9 cellular contexts compared by ENCODE assay signal in genomic region chr12:81077329-81077685, GRCh38. TPM values are rescaled to one million over a fixed set of nuclear protein-coding genes. Genes with fewer than 3 reads are reported as not detected.
DNase-seq lines count a peak whose midpoint lies in the region; ATAC-seq and TF ChIP-seq lines count a peak whose summit lies in the region.
"Had no signal": no experiment of that assay in that cellular context is flagged by ENCODE, and none has a peak within 500 bp of the region (broad histone marks: within the 10 kb centered on the region; RNA-seq: fewer than 3 reads in every experiment).

No MANE protein-coding gene starts in this region.

- H3K36me3 Mint-ChIP-seq in naive thymus-derived CD4-positive, alpha-beta T cell, result no peaks in the 10 kb centered on the region

- CTCF ChIA-PET in AG04450 (lab: Charles Lee), result no interaction called here
- CTCF ChIA-PET in naive thymus-derived CD4-positive, alpha-beta T cell (lab: Charles Lee), result no interaction called here

- no peak overlapping the region for H3K27ac ChIP-seq in AG04450 (ENCODE audit: low read depth, low read length)
- H3K27ac ChIP-seq in neural cell (ENCODE audit: low read length), result no peak overlapping the region
- no peak overlapping the region for H3K27ac ChIP-seq in naive thymus-derived CD4-positive, alpha-beta T cell (ENCODE audit: low read depth, low read length)

- peak overlapping the region; percentile 58 for H3K4me3 ChIP-seq in AG04450 (ENCODE audit: low read depth, low read length)
- peak overlapping the region; percentile 31 for H3K4me3 ChIP-seq in neural cell (ENCODE audit: low read length)
- no peak overlapping the region for H3K4me3 ChIP-seq in naive thymus-derived CD4-positive, alpha-beta T cell (ENCODE audit: low read length)

- H3K27me3 ChIP-seq in AG04450 (ENCODE audit: control insufficient read depth, insufficient read depth, low read length) (peaks cover 3% of the 10 kb centered on the region), neural cell (ENCODE audit: insufficient read depth, low read depth, low read length) (peaks cover 20% of the 10 kb centered on the region)
- peaks cover 0 to 6% of the 10 kb centered on the region in 2 donors for H3K27me3 ChIP-seq in naive thymus-derived CD4-positive, alpha-beta T cell (ENCODE audit: control insufficient read depth in 2 of 2, insufficient read depth in 2 of 2, low read length in 2 of 2)

- no peak for TF ChIP-seq EP300 in neural cell (conservative IDR thresholded peaks at IDR 0.05; ENCODE audit: poor library complexity, severe bottlenecking)

- DNase-seq in AG04450 (ENCODE audit: low read depth, low spot score) (no peak), OCI-M1 (lab: John Stamatoyannopoulos, UW) (peak; percentile 56), Right ventricle myocardium inferior (ENCODE audit: missing footprints) (peak; percentile 71), DMS 273 treated with DMSO at 0.1 percent for 48 hours (lab: John Stamatoyannopoulos, UW) (no peak), NOMO-1 treated with dmso at 0.1 percent for 144 hours (lab: John Stamatoyannopoulos, UW; ENCODE audit: unreplicated experiment) (no peak), SIG-M5 (lab: John Stamatoyannopoulos, UW) (no peak)
- DNase-seq in naive thymus-derived CD4-positive, alpha-beta T cell, result no peak
- DNase-seq: activated CD4-positive, alpha-beta T cell treated with anti-CD3 and anti-CD28 coated beads for 4 hours had no signal

- TF ChIP-seq CTCF in AG04450 (IDR thresholded peaks at IDR 0.05; ENCODE audit: low read depth, low read length) (no peak), neural cell (IDR thresholded peaks at IDR 0.05; ENCODE audit: poor library complexity, severe bottlenecking) (no peak)

- no peak overlapping the region for H3K9ac ChIP-seq in neural cell (ENCODE audit: low read length)

- no peaks in the 10 kb centered on the region for H3K9me3 ChIP-seq in AG04450 (ENCODE audit: control insufficient read depth, insufficient read depth, low read length)
- no peaks in the 10 kb centered on the region for H3K9me3 ChIP-seq in neural cell (ENCODE audit: low read length)
- H3K9me3 ChIP-seq in naive thymus-derived CD4-positive, alpha-beta T cell (ENCODE audit: control insufficient read depth in 2 of 3, low read length in 3 of 3), result peaks cover 0 to 5% (median 0%) of the 10 kb centered on the region in 3 experiments

- H3K9me3 Mint-ChIP-seq in naive thymus-derived CD4-positive, alpha-beta T cell, result peaks cover 0 to 24% (median 6%) of the 10 kb centered on the region in 11 donors

- no peak overlapping the region for H3K4me3 Mint-ChIP-seq in naive thymus-derived CD4-positive, alpha-beta T cell

- H2AFZ ChIP-seq in neural cell (ENCODE audit: low read depth, low read length), result no peak overlapping the region

- ATAC-seq in Right ventricle myocardium inferior, result peak; percentile 89
- ATAC-seq in naive thymus-derived CD4-positive, alpha-beta T cell, result no peak

- H4K20me1 ChIP-seq in neural cell (ENCODE audit: insufficient read depth), result no peaks in the 10 kb centered on the region

- H3K4me1 Mint-ChIP-seq in naive thymus-derived CD4-positive, alpha-beta T cell, result peaks cover 0 to 2% (median 0%) of the 10 kb centered on the region in 7 donors

- H3K27me3 Mint-ChIP-seq in naive thymus-derived CD4-positive, alpha-beta T cell, result peaks cover 18 to 35% (median 21%) of the 10 kb centered on the region in 5 donors

- no peak overlapping the region for H3K4me2 ChIP-seq in neural cell (ENCODE audit: low read length)

- H3K79me2 ChIP-seq in neural cell (replicated peaks; ENCODE audit: insufficient read depth, low read length), result no peaks in the 10 kb centered on the region

- H3F3A ChIP-seq in neural cell (ENCODE audit: insufficient read depth, low read length, poor library complexity, severe bottlenecking), result no peaks in the 10 kb centered on the region

- no peaks in the 10 kb centered on the region for H3K36me3 ChIP-seq in neural cell (ENCODE audit: insufficient read depth, low read length)
- no peaks in the 10 kb centered on the region for H3K36me3 ChIP-seq in naive thymus-derived CD4-positive, alpha-beta T cell (ENCODE audit: control insufficient read depth in 2 of 3, insufficient read depth in 3 of 3, low read length in 3 of 3)

- TF ChIP-seq RAD21 in neural cell (conservative IDR thresholded peaks at IDR 0.05), result no peak

- intact Hi-C loops in Right ventricle myocardium inferior (cut with DNase I), result no loop called here
- intact Hi-C loops in naive thymus-derived CD4-positive, alpha-beta T cell (cut with micrococcal nuclease), result no loop called here

- H3K27ac Mint-ChIP-seq in naive thymus-derived CD4-positive, alpha-beta T cell, result no peak overlapping the region

- no peaks in the 10 kb centered on the region for H3K9me2 ChIP-seq in neural cell (ENCODE audit: insufficient read depth, low read length)

- POLR2A ChIA-PET in AG04450 (lab: Yijun Ruan, JAX), result interaction anchor here (0.8 kb wide), 1 partner anchor 1292 kb away, joined by 4 read pairs; no protein-coding TSS in a partner anchor
- POLR2A ChIA-PET in naive thymus-derived CD4-positive, alpha-beta T cell (lab: Charles Lee), result no interaction called here

- H3K4me1 ChIP-seq in naive thymus-derived CD4-positive, alpha-beta T cell (ENCODE audit: control insufficient read depth in 2 of 2, insufficient read depth in 2 of 2, low read length in 2 of 2), result no peaks in the 10 kb centered on the region

TF ChIP-seq in neural cell, 6 proteins besides CTCF, POLR2A, EP300 and RAD21:
- no peak for TF ChIP-seq POLR2AphosphoS5 (IDR thresholded peaks at IDR 0.05)
- TF ChIP-seq MXI1 (conservative IDR thresholded peaks at IDR 0.05; ENCODE audit: poor library complexity, severe bottlenecking), result no peak
- no peak for TF ChIP-seq REST (IDR thresholded peaks at IDR 0.05; ENCODE audit: borderline replicate concordance)
- TF ChIP-seq EZH2 (IDR thresholded peaks at IDR 0.05; ENCODE audit: borderline replicate concordance, insufficient read depth, low read length, poor library complexity, severe bottlenecking), result no peak
- TF ChIP-seq TAF1 (IDR thresholded peaks at IDR 0.05; ENCODE audit: low read depth), result no peak
- no peak for TF ChIP-seq SMC3 (conservative IDR thresholded peaks at IDR 0.05; ENCODE audit: poor library complexity)

RNA-seq across cellular contexts. Expression of gene ACSS3, which starts 0.6 kb away (rescaled TPM):
- polyA plus RNA-seq in AG04450 (2011; rRNA removed) (1.9 and 3.0 TPM in 2 replicates), neural cell (0.31 and 0.52 TPM in 2 replicates)
- polyA minus RNA-seq in AG04450 (2011; rRNA and poly(A)+ RNA removed), result 3.0 and 6.5 TPM in 2 replicates
- 20.4 TPM for total RNA-seq in Right ventricle myocardium inferior
- polyA minus RNA-seq in neural cell, result 0.35 and 0.97 TPM in 2 replicates
- total RNA-seq in naive thymus-derived CD4-positive, alpha-beta T cell, result under 1 TPM in 1 of 5 experiments, not detected in 4; 0.49 TPM
- not detected for polyA plus RNA-seq in naive thymus-derived CD4-positive, alpha-beta T cell

Comparison
In these comparisons a context has a peak if more than half of its experiments do, and no peak if none do; other contexts are left out.
1. DNase-seq: peak in OCI-M1 (single experiment) and Right ventricle myocardium inferior (single experiment); none in AG04450 (single experiment), DMS 273 treated with DMSO at 0.1 percent for 48 hours (single experiment), NOMO-1 treated with dmso at 0.1 percent for 144 hours (single experiment), SIG-M5 (single experiment) and naive thymus-derived CD4-positive, alpha-beta T cell (0 of 9).